Comparison of ENCODE assay signal across 1 cellular context in the genomic region with DNA sequence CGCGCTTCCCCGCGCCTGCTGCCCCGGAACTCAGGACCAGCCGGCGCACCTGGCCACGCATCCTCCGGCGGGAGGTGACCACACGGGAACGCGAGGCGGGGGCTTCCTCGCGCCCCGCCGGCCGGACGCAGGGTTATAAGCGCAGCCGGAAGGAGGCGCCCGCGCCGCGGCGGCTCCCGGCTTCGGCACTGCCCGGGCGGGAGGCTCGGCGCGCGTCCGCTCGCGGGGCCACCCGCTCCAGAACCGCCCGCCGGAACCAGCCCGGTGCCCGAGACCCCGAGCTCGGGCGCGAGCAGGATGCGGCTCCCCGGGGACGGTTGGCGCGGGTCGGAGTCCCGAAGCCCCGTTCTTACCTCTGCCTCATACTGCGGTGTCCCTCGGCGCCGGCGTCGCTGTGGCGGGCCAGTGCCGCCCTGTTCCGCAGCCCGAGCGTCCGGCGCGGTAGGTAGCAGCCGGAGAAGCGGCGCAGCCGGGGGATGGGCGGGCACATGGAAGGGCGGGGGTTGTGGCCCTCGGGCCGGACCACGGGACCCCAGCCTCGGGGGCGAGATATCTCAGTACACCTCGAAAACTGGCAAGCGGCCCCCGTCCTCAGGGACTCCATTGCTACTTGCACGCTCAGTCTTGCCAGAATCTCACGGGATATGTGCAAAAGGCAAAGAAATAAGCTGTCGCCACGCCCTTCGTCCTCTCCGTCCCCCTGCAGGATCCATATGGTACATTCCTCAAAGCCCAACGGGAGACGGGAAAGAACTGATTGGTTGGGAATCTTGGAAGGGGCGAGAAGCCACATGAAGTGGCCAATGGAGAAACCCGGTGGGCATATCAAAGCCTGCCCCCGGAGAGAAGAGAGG.
TF ChIP-seq lines count a peak whose summit lies in the region.

No MANE protein-coding gene starts in this region.

TF ChIP-seq in GM12878, 131 proteins besides CTCF, POLR2A, EP300 and RAD21 (continued from another document):
- TF ChIP-seq BHLHE40 (IDR thresholded peaks at IDR 0.05; ENCODE audit: borderline replicate concordance in 1 of 2, low read depth in 2 of 2, low read length in 1 of 2) (peak; percentile 93 to 97), HCFC1 (IDR thresholded peaks at IDR 0.05; ENCODE audit: low read length) (peak; percentile 40; the same call in 1 of the 2 replicates), CBFB (IDR thresholded peaks at IDR 0.05; ENCODE audit: low read depth) (peak; percentile 43), IKZF2 (IDR thresholded peaks at IDR 0.05) (peak in 1 of 2 experiments; percentile 57; a peak in 2 of 4 replicates), ZBTB33 (IDR thresholded peaks at IDR 0.05) (no peak), IRF4 (IDR thresholded peaks at IDR 0.05; ENCODE audit: low read depth, low read length) (no peak), CREM (IDR thresholded peaks at IDR 0.05; ENCODE audit: low read depth) (peak; percentile 23; the same call in 1 of the 2 replicates), FOS (IDR thresholded peaks at IDR 0.05; ENCODE audit: borderline replicate concordance, extremely low read depth, insufficient read length) (peak; percentile 27), SPI1 (IDR thresholded peaks at IDR 0.05; ENCODE audit: borderline replicate concordance, insufficient read depth, low read depth, low read length) (no peak), SIX5 (IDR thresholded peaks at IDR 0.05; ENCODE audit: low read depth, low read length, severe bottlenecking) (peak; percentile 8), MXI1 (IDR thresholded peaks at IDR 0.05; ENCODE audit: low read depth, low read length) (peak; percentile 61; the same call in 1 of the 2 replicates), SP1 (IDR thresholded peaks at IDR 0.05; ENCODE audit: low read depth, low read length) (peak; percentile 90), NBN (IDR thresholded peaks at IDR 0.05) (peak; percentile 91), STAT3 (IDR thresholded peaks at IDR 0.05; ENCODE audit: low read depth, low read length) (no peak), GATAD2B (conservative IDR thresholded peaks at IDR 0.05; ENCODE audit: low read depth) (peak; percentile 98), CREB1 (IDR thresholded peaks at IDR 0.05; ENCODE audit: low read depth) (peak; percentile 49; the same call in 1 of the 2 replicates), CBX3 (IDR thresholded peaks at IDR 0.05; ENCODE audit: borderline replicate concordance, low read depth) (no peak), DPF2 (IDR thresholded peaks at IDR 0.05) (peak; percentile 93), ASH2L (IDR thresholded peaks at IDR 0.05; ENCODE audit: borderline replicate concordance, low read depth) (0 out of 2 replicates have a peak, but pooled peaks have one; percentile 41), KDM1A (IDR thresholded peaks at IDR 0.05; ENCODE audit: borderline replicate concordance) (no peak), MAX (IDR thresholded peaks at IDR 0.05; ENCODE audit: low read depth, low read length) (no peak; the same call in 1 of the 2 replicates), WRNIP1 (IDR thresholded peaks at IDR 0.05; ENCODE audit: borderline replicate concordance, low read depth, low read length) (no peak), ZBTB11 (CRISPR knock-in tag; IDR thresholded peaks at IDR 0.05) (no peak), RUNX3 (IDR thresholded peaks at IDR 0.05; ENCODE audit: low read length) (peak; percentile 40), CHD1 (IDR thresholded peaks at IDR 0.05; ENCODE audit: low read depth, low read length) (peak; percentile 98), NR2F1 (conservative IDR thresholded peaks at IDR 0.05) (peak; percentile 73; the same call in 1 of the 2 replicates), BCLAF1 (IDR thresholded peaks at IDR 0.05) (peak; percentile 94), NFYA (IDR thresholded peaks at IDR 0.05; ENCODE audit: borderline replicate concordance, low read depth, low read length) (peak; percentile 40), ESRRA (IDR thresholded peaks at IDR 0.05; ENCODE audit: low read length) (no peak), IRF3 (IDR thresholded peaks at IDR 0.05) (peak; percentile 74), SREBF1 (IDR thresholded peaks at IDR 0.05; ENCODE audit: low read length) (peak; percentile 94), SMAD5 (IDR thresholded peaks at IDR 0.05; ENCODE audit: low read depth) (peak; percentile 64; the same call in 1 of the 2 replicates), PKNOX1 (IDR thresholded peaks at IDR 0.05) (peak; percentile 72), TARDBP (IDR thresholded peaks at IDR 0.05; ENCODE audit: borderline replicate concordance) (no peak)
- TF ChIP-seq, protein P1, sequence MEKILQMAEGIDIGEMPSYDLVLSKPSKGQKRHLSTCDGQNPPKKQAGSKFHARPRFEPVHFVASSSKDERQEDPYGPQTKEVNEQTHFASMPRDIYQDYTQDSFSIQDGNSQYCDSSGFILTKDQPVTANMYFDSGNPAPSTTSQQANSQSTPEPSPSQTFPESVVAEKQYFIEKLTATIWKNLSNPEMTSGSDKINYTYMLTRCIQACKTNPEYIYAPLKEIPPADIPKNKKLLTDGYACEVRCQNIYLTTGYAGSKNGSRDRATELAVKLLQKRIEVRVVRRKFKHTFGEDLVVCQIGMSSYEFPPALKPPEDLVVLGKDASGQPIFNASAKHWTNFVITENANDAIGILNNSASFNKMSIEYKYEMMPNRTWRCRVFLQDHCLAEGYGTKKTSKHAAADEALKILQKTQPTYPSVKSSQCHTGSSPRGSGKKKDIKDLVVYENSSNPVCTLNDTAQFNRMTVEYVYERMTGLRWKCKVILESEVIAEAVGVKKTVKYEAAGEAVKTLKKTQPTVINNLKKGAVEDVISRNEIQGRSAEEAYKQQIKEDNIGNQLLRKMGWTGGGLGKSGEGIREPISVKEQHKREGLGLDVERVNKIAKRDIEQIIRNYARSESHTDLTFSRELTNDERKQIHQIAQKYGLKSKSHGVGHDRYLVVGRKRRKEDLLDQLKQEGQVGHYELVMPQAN (conservative IDR thresholded peaks at IDR 0.05) = peak; percentile 95
- TF ChIP-seq, protein P2, sequence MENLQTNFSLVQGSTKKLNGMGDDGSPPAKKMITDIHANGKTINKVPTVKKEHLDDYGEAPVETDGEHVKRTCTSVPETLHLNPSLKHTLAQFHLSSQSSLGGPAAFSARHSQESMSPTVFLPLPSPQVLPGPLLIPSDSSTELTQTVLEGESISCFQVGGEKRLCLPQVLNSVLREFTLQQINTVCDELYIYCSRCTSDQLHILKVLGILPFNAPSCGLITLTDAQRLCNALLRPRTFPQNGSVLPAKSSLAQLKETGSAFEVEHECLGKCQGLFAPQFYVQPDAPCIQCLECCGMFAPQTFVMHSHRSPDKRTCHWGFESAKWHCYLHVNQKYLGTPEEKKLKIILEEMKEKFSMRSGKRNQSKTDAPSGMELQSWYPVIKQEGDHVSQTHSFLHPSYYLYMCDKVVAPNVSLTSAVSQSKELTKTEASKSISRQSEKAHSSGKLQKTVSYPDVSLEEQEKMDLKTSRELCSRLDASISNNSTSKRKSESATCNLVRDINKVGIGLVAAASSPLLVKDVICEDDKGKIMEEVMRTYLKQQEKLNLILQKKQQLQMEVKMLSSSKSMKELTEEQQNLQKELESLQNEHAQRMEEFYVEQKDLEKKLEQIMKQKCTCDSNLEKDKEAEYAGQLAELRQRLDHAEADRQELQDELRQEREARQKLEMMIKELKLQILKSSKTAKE (IDR thresholded peaks at IDR 0.05; ENCODE audit: low read depth, poor library complexity, severe bottlenecking) = peak; percentile 94
TF ChIP-seq in GM12878: peak in this region for 58.
